Comparison of ENCODE assay signal across 1 cellular context in genomic region chr10:6580279-6581029, GRCh38.
TF ChIP-seq lines count a peak whose summit lies in the region.

No MANE protein-coding gene starts in this region.

TF ChIP-seq in HepG2, 621 proteins besides CTCF, POLR2A, EP300 and RAD21 (continued from another document and continues in another):
- TF ChIP-seq ZNF318 (CRISPR knock-in tag; IDR thresholded peaks at IDR 0.05) (no peak), TIGD3 (CRISPR knock-in tag; IDR thresholded peaks at IDR 0.05; ENCODE audit: borderline replicate concordance) (no peak), IRF2 (CRISPR knock-in tag; IDR thresholded peaks at IDR 0.05) (no peak), DNMT3B (CRISPR knock-in tag; conservative IDR thresholded peaks at IDR 0.05) (no peak), MLXIP (CRISPR knock-in tag; IDR thresholded peaks at IDR 0.05; ENCODE audit: borderline replicate concordance) (no peak), MNT (IDR thresholded peaks at IDR 0.05) (no peak), NR1H2 (CRISPR knock-in tag; IDR thresholded peaks at IDR 0.05; ENCODE audit: borderline replicate concordance, low read depth) (no peak), MLX (CRISPR knock-in tag; IDR thresholded peaks at IDR 0.05) (no peak), ZNF788 (CRISPR knock-in tag; IDR thresholded peaks at IDR 0.05; ENCODE audit: borderline replicate concordance) (no peak; the same call in 1 of the 2 replicates), ZNF17 (CRISPR knock-in tag; IDR thresholded peaks at IDR 0.05) (no peak), TFDP2 (CRISPR knock-in tag; IDR thresholded peaks at IDR 0.05) (peak; percentile 57; the same call in 1 of the 2 replicates), ZNF691 (CRISPR knock-in tag; IDR thresholded peaks at IDR 0.05; ENCODE audit: borderline replicate concordance, low read depth) (no peak; the same call in 1 of the 2 replicates), ZNF430 (CRISPR knock-in tag; IDR thresholded peaks at IDR 0.05) (peak; percentile 61; the same call in 1 of the 2 replicates), ATF7-NPFF (CRISPR knock-in tag; IDR thresholded peaks at IDR 0.05; ENCODE audit: low read depth) (no peak), TEF (CRISPR knock-in tag; IDR thresholded peaks at IDR 0.05) (no peak), ZNF224 (CRISPR knock-in tag; IDR thresholded peaks at IDR 0.05) (no peak), RXRB (CRISPR knock-in tag; IDR thresholded peaks at IDR 0.05; ENCODE audit: borderline replicate concordance) (no peak), FIP1L1 (IDR thresholded peaks at IDR 0.05; ENCODE audit: borderline replicate concordance, insufficient read depth, low read depth, low read length) (no peak), ZNF83 (CRISPR knock-in tag; IDR thresholded peaks at IDR 0.05; ENCODE audit: borderline replicate concordance) (no peak), ONECUT2 (CRISPR knock-in tag; IDR thresholded peaks at IDR 0.05) (no peak), ZNF607 (CRISPR knock-in tag; IDR thresholded peaks at IDR 0.05; ENCODE audit: borderline replicate concordance) (peak; percentile 65; the same call in 1 of the 2 replicates), ZIK1 (CRISPR knock-in tag; IDR thresholded peaks at IDR 0.05; ENCODE audit: borderline replicate concordance, low read depth) (no peak), ZNF816 (CRISPR knock-in tag; IDR thresholded peaks at IDR 0.05; ENCODE audit: borderline replicate concordance) (no peak), ARID5B (CRISPR knock-in tag; IDR thresholded peaks at IDR 0.05) (0 out of 2 replicates have a peak, but pooled peaks have one; percentile 7), RXRA (CRISPR knock-in tag; IDR thresholded peaks at IDR 0.05) (0 out of 2 replicates have a peak, but pooled peaks have one; percentile 19), CAMTA2 (CRISPR knock-in tag; IDR thresholded peaks at IDR 0.05; ENCODE audit: borderline replicate concordance) (no peak), ZNF30 (CRISPR knock-in tag; IDR thresholded peaks at IDR 0.05) (no peak), STAT6 (CRISPR knock-in tag; IDR thresholded peaks at IDR 0.05; ENCODE audit: borderline replicate concordance) (no peak)
